In genomic region chr1:46303872-46304326, GRCh38 we compare ENCODE assay signal across 8 cellular contexts. TPM values are rescaled to one million over a fixed set of nuclear protein-coding genes. Genes with fewer than 3 reads are reported as not detected.
DNase-seq lines count a peak whose midpoint lies in the region; ATAC-seq, FAIRE-seq and TF ChIP-seq lines count a peak whose summit lies in the region.

No MANE protein-coding gene starts in this region.

- H3K9me3 ChIP-seq in RWPE2 (ENCODE audit: severe bottlenecking) = no peaks in the 10 kb centered on the region

- H3K4me1 ChIP-seq in RWPE2 (ENCODE audit: insufficient read depth, poor library complexity, severe bottlenecking) = peaks cover 3% of the 10 kb centered on the region

- TF ChIP-seq CTCF in GM12875 (IDR thresholded peaks at IDR 0.05; ENCODE audit: borderline replicate concordance, insufficient read depth, low read depth, low read length) (no peak), RWPE2 (IDR thresholded peaks at IDR 0.05; ENCODE audit: poor library complexity, severe bottlenecking) (no peak), retinal pigment epithelial cell (conservative IDR thresholded peaks at IDR 0.05; ENCODE audit: low read depth, low read length) (peak; percentile 2)

- H3K27ac ChIP-seq in RWPE2 (ENCODE audit: poor library complexity, severe bottlenecking) = peak overlapping the region; percentile 80

- no peak for ATAC-seq in RWPE2 (ENCODE audit: low read depth)

- no peaks in the 10 kb centered on the region for H3K27me3 ChIP-seq in RWPE2 (ENCODE audit: insufficient read depth, poor library complexity, severe bottlenecking)

- peaks cover 38% of the 10 kb centered on the region for H3K36me3 ChIP-seq in RWPE2 (ENCODE audit: low read depth)

- peak overlapping the region; percentile 77 for H3K4me3 ChIP-seq in GM12875 (ENCODE audit: low read depth, low read length)
- peak overlapping the region; percentile 58 for H3K4me3 ChIP-seq in RWPE2 (ENCODE audit: severe bottlenecking)
- H3K4me3 ChIP-seq in retinal pigment epithelial cell (ENCODE audit: low read length) = peak overlapping the region; percentile 98

- FAIRE-seq in H54 (lab: Jason Lieb, UNC) = no peak

- DNase-seq in RWPE2 (ENCODE audit: low spot score) = no peak
- peak; percentile 16 for DNase-seq in fibroblast of peridontal ligament (ENCODE audit: extremely low read depth)
- DNase-seq in retinal pigment epithelial cell (ENCODE audit: low read depth) = no peak
- no peak for DNase-seq in occipital lobe (lab: John Stamatoyannopoulos, UW)
- DNase-seq in H54 (ENCODE audit: insufficient read length, low spot score) = no peak
- DNase-seq in HK-2 (ENCODE audit: unreplicated experiment) = no peak
- no peak for DNase-seq in GM19240 (ENCODE audit: insufficient read length, low spot score)

- TF ChIP-seq POLR2A in H54 (IDR thresholded peaks at IDR 0.05; ENCODE audit: low read depth, low read length) = no peak

RNA-seq across cellular contexts. Expression of gene UQCRH, which starts 0.4 kb away (rescaled TPM):
- 219 TPM for total RNA-seq in occipital lobe

RNA-seq across cellular contexts. Expression of gene LRRC41, which starts 0.5 kb away (rescaled TPM):
- 50.8 TPM for total RNA-seq in occipital lobe

RNA-seq across cellular contexts. Expression of gene NSUN4, which starts 36.7 kb away (rescaled TPM):
- total RNA-seq in occipital lobe = 7.2 TPM

RNA-seq across cellular contexts. Expression of gene RAD54L, which starts 56.3 kb away (rescaled TPM):
- 1.1 TPM for total RNA-seq in occipital lobe
